8 cellular contexts compared by ENCODE assay signal in genomic region chr2:105235388-105236059, GRCh38. TPM values are rescaled to one million over a fixed set of nuclear protein-coding genes. Genes with fewer than 3 reads are reported as not detected.
A peak's percentile ranks its signal among the peaks of the same experiment; 100 is the strongest.
DNase-seq lines count a peak whose midpoint lies in the region; ATAC-seq and TF ChIP-seq lines count a peak whose summit lies in the region.

No MANE protein-coding gene starts in this region.

- H3K9me3 Mint-ChIP-seq in activated T-helper 17 cell treated with anti-CD3 and anti-CD28 coated beads, Interleukin-2, amount 50 U/mL, for 72 hours = no peaks in the 10 kb centered on the region

- ATAC-seq in GM21529 (IDR thresholded peaks at IDR 0.05; ENCODE audit: unreplicated experiment) (peak; percentile 77), RWPE2 (ENCODE audit: low read depth) (peak; percentile 79), gastroesophageal sphincter (no peak)
- peak; percentile 73 for ATAC-seq in activated T-helper 17 cell treated with anti-CD3 and anti-CD28 coated beads, Interleukin-2, amount 50 U/mL, for 72 hours (replicated peaks)

- no peak overlapping the region for H3K27ac Mint-ChIP-seq in activated T-helper 17 cell treated with anti-CD3 and anti-CD28 coated beads, Interleukin-2, amount 50 U/mL, for 72 hours

- WGBS in gastroesophageal sphincter (ENCODE audit: low coverage in 1 of 2), 2 donors = 17 to 21% methylated on average over 7 to 9 of the region's 12 CpGs

- peaks cover 4% of the 10 kb centered on the region for H3K4me1 Mint-ChIP-seq in activated T-helper 17 cell treated with anti-CD3 and anti-CD28 coated beads, Interleukin-2, amount 50 U/mL, for 72 hours

- peaks cover 4% of the 10 kb centered on the region for H3K27me3 Mint-ChIP-seq in activated T-helper 17 cell treated with anti-CD3 and anti-CD28 coated beads, Interleukin-2, amount 50 U/mL, for 72 hours

- intact Hi-C loops in tibial artery (cut with DNase I; ENCODE audit: low total_unique reads) = loop anchor here (5.0 kb wide), 1 partner anchor 118 kb away; no protein-coding TSS in a partner anchor

- H3K4me2 ChIP-seq in osteoblast (ENCODE audit: insufficient read depth, low read length) = peak overlapping the region; percentile 38

- no peak overlapping the region for H3K4me3 Mint-ChIP-seq in activated T-helper 17 cell treated with anti-CD3 and anti-CD28 coated beads, Interleukin-2, amount 50 U/mL, for 72 hours

- H3K9me3 ChIP-seq in RWPE2 (ENCODE audit: severe bottlenecking) (no peaks in the 10 kb centered on the region), gastroesophageal sphincter (no peaks in the 10 kb centered on the region), osteoblast (ENCODE audit: low read depth, low read length) (no peaks in the 10 kb centered on the region), tibial artery (no peaks in the 10 kb centered on the region)

- in situ Hi-C loops in Caki2 (cut with HindIII; ENCODE audit: low pct_unique_long_range_greater_than_20kb, low sequenced_read_pairs) = no loop called here

- DNase-seq in Caki2 (ENCODE audit: low read depth) (peak; percentile 81), RWPE2 (ENCODE audit: low spot score) (no peak), osteoblast (ENCODE audit: insufficient read length, low spot score, missing footprints) (peak; percentile 89), tibial artery (peak in 1 of 2 donors; percentile 79)

- peaks cover 16% of the 10 kb centered on the region for H3K27me3 ChIP-seq in RWPE2 (ENCODE audit: insufficient read depth, poor library complexity, severe bottlenecking)
- H3K27me3 ChIP-seq in gastroesophageal sphincter = peaks cover 37% of the 10 kb centered on the region
- H3K27me3 ChIP-seq in osteoblast (ENCODE audit: insufficient read depth, low read length) = peaks cover 9% of the 10 kb centered on the region
- peaks cover 0 to 14% of the 10 kb centered on the region in 2 donors for H3K27me3 ChIP-seq in tibial artery

- no peak for TF ChIP-seq POLR2A in gastroesophageal sphincter (IDR thresholded peaks at IDR 0.05)

- no peaks in the 10 kb centered on the region for H4K20me1 ChIP-seq in osteoblast (ENCODE audit: insufficient read depth, low read length)

- peak; percentile 70 for TF ChIP-seq CTCF in LNCAP (IDR thresholded peaks at IDR 0.05)
- peak; percentile 79 for TF ChIP-seq CTCF in RWPE2 (IDR thresholded peaks at IDR 0.05; ENCODE audit: poor library complexity, severe bottlenecking)
- TF ChIP-seq CTCF in gastroesophageal sphincter (IDR thresholded peaks at IDR 0.05) = peak in 3 of 4 experiments; percentile 38 to 67 (median 52)
- peak; percentile 89 for TF ChIP-seq CTCF in osteoblast (IDR thresholded peaks at IDR 0.05; ENCODE audit: extremely low read depth, low read depth, low read length)
- peak; percentile 45 to 47 for TF ChIP-seq CTCF in tibial artery (IDR thresholded peaks at IDR 0.05)

- no peaks in the 10 kb centered on the region for H3K36me3 ChIP-seq in RWPE2 (ENCODE audit: low read depth)
- no peaks in the 10 kb centered on the region for H3K36me3 ChIP-seq in gastroesophageal sphincter
- no peaks in the 10 kb centered on the region for H3K36me3 ChIP-seq in osteoblast (ENCODE audit: insufficient read depth, low read length)
- H3K36me3 ChIP-seq in tibial artery = no peaks in the 10 kb centered on the region

- no peaks in the 10 kb centered on the region for H3K79me2 ChIP-seq in osteoblast (ENCODE audit: insufficient read depth, low read length)

- no peak overlapping the region for H3K4me3 ChIP-seq in RWPE2 (ENCODE audit: severe bottlenecking)
- H3K4me3 ChIP-seq in gastroesophageal sphincter = no peak overlapping the region
- H3K4me3 ChIP-seq in osteoblast (ENCODE audit: insufficient read depth, low read length) = no peak overlapping the region
- no peak overlapping the region for H3K4me3 ChIP-seq in tibial artery

- H3K36me3 Mint-ChIP-seq in activated T-helper 17 cell treated with anti-CD3 and anti-CD28 coated beads, Interleukin-2, amount 50 U/mL, for 72 hours (ENCODE audit: low read depth) = no peaks in the 10 kb centered on the region

- H3K27ac ChIP-seq in RWPE2 (ENCODE audit: poor library complexity, severe bottlenecking) = no peak overlapping the region
- no peak overlapping the region for H3K27ac ChIP-seq in gastroesophageal sphincter
- no peak overlapping the region for H3K27ac ChIP-seq in osteoblast (ENCODE audit: low read depth, low read length)
- no peak overlapping the region for H3K27ac ChIP-seq in tibial artery

- no peak for TF ChIP-seq EP300 in gastroesophageal sphincter (IDR thresholded peaks at IDR 0.05)

- peak overlapping the region; percentile 66 for H2AFZ ChIP-seq in osteoblast (ENCODE audit: low read length)

- H3K4me1 ChIP-seq in RWPE2 (ENCODE audit: insufficient read depth, poor library complexity, severe bottlenecking) (no peaks in the 10 kb centered on the region), gastroesophageal sphincter (peaks cover 0 to 22% (median 0%) of the 10 kb centered on the region in 3 donors), osteoblast (ENCODE audit: insufficient read depth, low read length) (peaks cover 8% of the 10 kb centered on the region), tibial artery (no peaks in the 10 kb centered on the region)

RNA-seq across cellular contexts. Expression of gene GPR45, which starts 6.0 kb away (rescaled TPM):
- 0.17 and 0.20 TPM in 2 replicates for total RNA-seq in Caki2 (2014; rRNA removed; shearing (Covaris generic); ENCODE audit: low replicate concordance)
- not detected for total RNA-seq in activated T-helper 17 cell treated with anti-CD3 and anti-CD28 coated beads, Interleukin-2, amount 50 U/mL, for 72 hours
- total RNA-seq in gastroesophageal sphincter (not detected), osteoblast (not detected in 2 replicates)
